ENCODE assay signal across 27 cellular contexts in the genomic region with DNA sequence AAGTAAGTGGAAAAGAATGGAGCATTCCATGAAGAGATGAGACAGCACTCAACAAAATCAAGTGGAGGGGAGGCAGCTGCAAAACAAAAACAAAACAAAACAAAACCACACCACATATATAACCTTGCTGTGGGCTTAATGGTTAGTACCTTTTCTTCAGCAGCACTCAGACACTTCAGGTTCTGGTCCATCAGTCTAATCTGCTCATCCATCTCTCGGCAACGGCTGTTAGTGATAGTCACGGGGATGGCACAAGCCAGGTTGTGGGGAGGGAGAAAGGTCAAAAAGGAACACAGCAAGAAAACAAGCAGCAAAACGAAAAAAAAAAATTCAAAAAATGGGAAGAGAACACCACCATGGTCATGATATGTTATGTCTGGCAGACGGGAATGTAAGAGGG. TPM values are rescaled to one million over a fixed set of nuclear protein-coding genes. Genes with fewer than 3 reads are reported as not detected.
DNase-seq lines count a peak whose midpoint lies in the region; ATAC-seq and TF ChIP-seq lines count a peak whose summit lies in the region.
"Had no signal": no experiment of that assay in that cellular context is flagged by ENCODE, and none has a peak within 500 bp of the region (broad histone marks: within the 10 kb centered on the region; RNA-seq: fewer than 3 reads in every experiment).

No MANE protein-coding gene starts in this region.

- H3K36me3 Mint-ChIP-seq in activated CD4-positive, alpha-beta T cell treated with anti-CD3 and anti-CD28 coated beads for 36 hours (ENCODE audit: low read depth) = peaks cover 76% of the 10 kb centered on the region
- peaks cover 83% of the 10 kb centered on the region for H3K36me3 Mint-ChIP-seq in CD8-positive, alpha-beta T cell
- H3K36me3 Mint-ChIP-seq in dendritic cell treated with granulocyte-macrophage colony-stimulating factor and Interleukin-4, amounts not matched to agents 40 ng/mL and 50 ng/mL, for 4 days (ENCODE audit: low read depth) = peaks cover 95% of the 10 kb centered on the region
- peaks cover 75% of the 10 kb centered on the region for H3K36me3 Mint-ChIP-seq in nephron progenitor cell (ENCODE audit: low read depth)

- TF ChIP-seq CTCF in CD8-positive, alpha-beta T cell (IDR thresholded peaks at IDR 0.05) = no peak
- no peak for TF ChIP-seq CTCF in nephron progenitor cell (IDR thresholded peaks at IDR 0.05)

- H3K36me3 ChIP-seq in CD8-positive, alpha-beta T cell (ENCODE audit: insufficient read depth, low read length) = peaks cover 74% of the 10 kb centered on the region

- H3K4me3 Mint-ChIP-seq in activated CD4-positive, alpha-beta T cell treated with anti-CD3 and anti-CD28 coated beads for 36 hours = no peak overlapping the region
- no peak overlapping the region for H3K4me3 Mint-ChIP-seq in CD8-positive, alpha-beta T cell
- H3K4me3 Mint-ChIP-seq in dendritic cell treated with granulocyte-macrophage colony-stimulating factor and Interleukin-4, amounts not matched to agents 40 ng/mL and 50 ng/mL, for 4 days = no peak overlapping the region
- no peak overlapping the region for H3K4me3 Mint-ChIP-seq in nephron progenitor cell
- H3K4me3 Mint-ChIP-seq: GM23338 had no signal

- POLR2A ChIA-PET in activated CD4-positive, alpha-beta T cell treated with anti-CD3 and anti-CD28 coated beads for 36 hours (lab: Charles Lee) = interaction anchor here (0.6 to 1.7 kb wide), 3 partner anchors 9 to 44 kb away, joined by 4 to 7 read pairs (median 4); no protein-coding TSS in a partner anchor
- POLR2A ChIA-PET in CD8-positive, alpha-beta T cell (lab: Charles Lee) = no interaction called here

- H3K27ac ChIP-seq in CD8-positive, alpha-beta T cell (ENCODE audit: low read depth, low read length) = no peak overlapping the region
- H3K27ac ChIP-seq: KMS-11, left ventricle myocardium inferior, Peyer's patch, stomach had no signal

- H3K27me3 Mint-ChIP-seq in activated CD4-positive, alpha-beta T cell treated with anti-CD3 and anti-CD28 coated beads for 36 hours = no peaks in the 10 kb centered on the region
- no peaks in the 10 kb centered on the region for H3K27me3 Mint-ChIP-seq in CD8-positive, alpha-beta T cell (ENCODE audit: low read depth)
- H3K27me3 Mint-ChIP-seq in dendritic cell treated with granulocyte-macrophage colony-stimulating factor and Interleukin-4, amounts not matched to agents 40 ng/mL and 50 ng/mL, for 4 days = no peaks in the 10 kb centered on the region
- no peaks in the 10 kb centered on the region for H3K27me3 Mint-ChIP-seq in nephron progenitor cell (ENCODE audit: low read depth, poor library complexity)

- peaks cover 16% of the 10 kb centered on the region for H3K4me1 ChIP-seq in CD8-positive, alpha-beta T cell (ENCODE audit: insufficient read depth, low read length)

- H3K9me3 ChIP-seq in CD8-positive, alpha-beta T cell (ENCODE audit: low read length) = no peaks in the 10 kb centered on the region
- H3K9me3 ChIP-seq: esophagus squamous epithelium, left ventricle myocardium inferior, Peyer's patch, stomach had no signal

- no peaks in the 10 kb centered on the region for H3K27me3 ChIP-seq in CD8-positive, alpha-beta T cell (ENCODE audit: insufficient read depth, low read length)
- H3K27me3 ChIP-seq: esophagus squamous epithelium, Peyer's patch, stomach had no signal

- H3K9me3 Mint-ChIP-seq in activated CD4-positive, alpha-beta T cell treated with anti-CD3 and anti-CD28 coated beads for 36 hours (ENCODE audit: low read depth) = no peaks in the 10 kb centered on the region
- no peaks in the 10 kb centered on the region for H3K9me3 Mint-ChIP-seq in CD8-positive, alpha-beta T cell
- no peaks in the 10 kb centered on the region for H3K9me3 Mint-ChIP-seq in dendritic cell treated with granulocyte-macrophage colony-stimulating factor and Interleukin-4, amounts not matched to agents 40 ng/mL and 50 ng/mL, for 4 days
- H3K9me3 Mint-ChIP-seq in nephron progenitor cell = no peaks in the 10 kb centered on the region
- H3K9me3 Mint-ChIP-seq: GM23338 had no signal

- intact Hi-C loops in activated CD4-positive, alpha-beta T cell treated with anti-CD3 and anti-CD28 coated beads for 36 hours (cut with DNase I, micrococcal nuclease) = loop anchor here in 1 of 2 experiments (1.0 to 5.0 kb wide), 4 partner anchors 10 to 181 kb away; partner anchors contain the start of gene RPS27
- intact Hi-C loops in CD8-positive, alpha-beta T cell (cut with DNase I, micrococcal nuclease) = no loop called here
- intact Hi-C loops in dendritic cell treated with granulocyte-macrophage colony-stimulating factor and Interleukin-4, amounts not matched to agents 40 ng/mL and 50 ng/mL, for 4 days (cut with micrococcal nuclease) = no loop called here

- no peak for ATAC-seq in activated CD4-positive, alpha-beta T cell treated with anti-CD3 and anti-CD28 coated beads for 36 hours
- no peak for ATAC-seq in CD8-positive, alpha-beta T cell
- ATAC-seq in HG03159 (IDR thresholded peaks at IDR 0.05; ENCODE audit: unreplicated experiment) (no peak), GM21825 (IDR thresholded peaks at IDR 0.05; ENCODE audit: unreplicated experiment) (no peak)
- ATAC-seq: GM23338, sciatic nerve had no signal

- DNase-seq in activated CD4-positive, alpha-beta T cell treated with anti-CD3 and anti-CD28 coated beads for 36 hours = no peak
- DNase-seq in activated CD4-positive, alpha-beta T cell treated with anti-CD3 and anti-CD28 coated beads, Interleukin-2, amount 50 U/mL, for 4 hours = no peak
- no peak for DNase-seq in CD8-positive, alpha-beta T cell
- DNase-seq in nephron progenitor cell = no peak
- DNase-seq in NCI-H2196 (lab: John Stamatoyannopoulos, UW; ENCODE audit: unreplicated experiment) = no peak
- DNase-seq: 8988T; activated CD8-positive, alpha-beta memory T cell treated with anti-CD3 and anti-CD28 coated beads, Interleukin-2, amount 50 U/mL, for 48 hours; central memory CD4-positive, alpha-beta T cell; esophagus squamous epithelium; GF-D8; left ventricle myocardium inferior; NCI-H1092; NCI-H2029 treated with DMSO at 0.1 percent for 48 hours; NCI-H446 treated with DMSO at 0.1 percent for 48 hours; Peyer's patch; stomach had no signal

- H3K4me3 ChIP-seq in CD8-positive, alpha-beta T cell (ENCODE audit: low read depth, low read length) = no peak overlapping the region
- H3K4me3 ChIP-seq: esophagus squamous epithelium, GM23338, left ventricle myocardium inferior, Peyer's patch, stomach had no signal

- H3K4me1 Mint-ChIP-seq in activated CD4-positive, alpha-beta T cell treated with anti-CD3 and anti-CD28 coated beads for 36 hours = peaks cover 58% of the 10 kb centered on the region
- peaks cover 45% of the 10 kb centered on the region for H3K4me1 Mint-ChIP-seq in CD8-positive, alpha-beta T cell (ENCODE audit: low read depth)
- H3K4me1 Mint-ChIP-seq in dendritic cell treated with granulocyte-macrophage colony-stimulating factor and Interleukin-4, amounts not matched to agents 40 ng/mL and 50 ng/mL, for 4 days (ENCODE audit: low read depth) = peaks cover 72% of the 10 kb centered on the region
- no peaks in the 10 kb centered on the region for H3K4me1 Mint-ChIP-seq in nephron progenitor cell
- H3K4me1 Mint-ChIP-seq: GM23338 had no signal

- CTCF ChIA-PET in activated CD4-positive, alpha-beta T cell treated with anti-CD3 and anti-CD28 coated beads for 36 hours (lab: Charles Lee) = interaction anchor here (0.8 to 1.1 kb wide), 2 partner anchors 10 to 26 kb away, joined by 3 to 4 read pairs; no protein-coding TSS in a partner anchor
- CTCF ChIA-PET in CD8-positive, alpha-beta T cell (lab: Charles Lee) = no interaction called here

- H3K27ac Mint-ChIP-seq in activated CD4-positive, alpha-beta T cell treated with anti-CD3 and anti-CD28 coated beads for 36 hours = peak overlapping the region; percentile 86
- H3K27ac Mint-ChIP-seq in CD8-positive, alpha-beta T cell = peak overlapping the region; percentile 69
- H3K27ac Mint-ChIP-seq in dendritic cell treated with granulocyte-macrophage colony-stimulating factor and Interleukin-4, amounts not matched to agents 40 ng/mL and 50 ng/mL, for 4 days = peak overlapping the region; percentile 9
- peak overlapping the region; percentile 44 for H3K27ac Mint-ChIP-seq in nephron progenitor cell
- H3K27ac Mint-ChIP-seq: GM23338 had no signal

RNA-seq across cellular contexts. Expression of gene NUP210L, which starts 17.0 kb away (rescaled TPM):
- under 1 TPM; 0.04 to 0.05 TPM for total RNA-seq in activated CD4-positive, alpha-beta T cell treated with anti-CD3 and anti-CD28 coated beads for 36 hours
- under 1 TPM in 1 of 2 experiments, not detected in 1; 0.17 TPM for total RNA-seq in CD8-positive, alpha-beta T cell
- total RNA-seq: glomerular endothelial cell, GM23338, HT1080, osteocyte, SK-MEL-5 had no signal

RNA-seq across cellular contexts. Expression of gene TPM3, which starts 20.0 kb away (rescaled TPM):
- 100 to 1,000 TPM; 682 to 842 TPM for total RNA-seq in activated CD4-positive, alpha-beta T cell treated with anti-CD3 and anti-CD28 coated beads for 36 hours
- total RNA-seq in CD8-positive, alpha-beta T cell = 100 to 1,000 TPM; 341 to 347 TPM

RNA-seq across cellular contexts. Expression of gene CFAP141, which starts 34.3 kb away (rescaled TPM):
- not detected for total RNA-seq in activated CD4-positive, alpha-beta T cell treated with anti-CD3 and anti-CD28 coated beads for 36 hours
- total RNA-seq in CD8-positive, alpha-beta T cell = not detected
- total RNA-seq: esophagus squamous epithelium, glomerular endothelial cell, GM23338, HT1080, left ventricle myocardium inferior, osteocyte, Peyer's patch, sciatic nerve, SK-MEL-5, stomach, ureter had no signal

RNA-seq across cellular contexts. Expression of gene UBAP2L, which starts 48.9 kb away (rescaled TPM):
- 100 to 1,000 TPM; 205 to 255 TPM for total RNA-seq in activated CD4-positive, alpha-beta T cell treated with anti-CD3 and anti-CD28 coated beads for 36 hours
- total RNA-seq in CD8-positive, alpha-beta T cell = 100 to 1,000 TPM; 212 to 226 TPM

Comparison
In these comparisons a context has a peak if more than half of its experiments do, and no peak if none do; other contexts are left out.
1. H3K27ac Mint-ChIP-seq: peak in every context shown above with its lines; median percentile 86 in activated CD4-positive, alpha-beta T cell treated with anti-CD3 and anti-CD28 coated beads for 36 hours; 69 in CD8-positive, alpha-beta T cell; 44 in nephron progenitor cell; 9 in dendritic cell treated with granulocyte-macrophage colony-stimulating factor and Interleukin-4, amounts not matched to agents 40 ng/mL and 50 ng/mL, for 4 days.